8 cellular contexts compared by ENCODE assay signal in the genomic region with DNA sequence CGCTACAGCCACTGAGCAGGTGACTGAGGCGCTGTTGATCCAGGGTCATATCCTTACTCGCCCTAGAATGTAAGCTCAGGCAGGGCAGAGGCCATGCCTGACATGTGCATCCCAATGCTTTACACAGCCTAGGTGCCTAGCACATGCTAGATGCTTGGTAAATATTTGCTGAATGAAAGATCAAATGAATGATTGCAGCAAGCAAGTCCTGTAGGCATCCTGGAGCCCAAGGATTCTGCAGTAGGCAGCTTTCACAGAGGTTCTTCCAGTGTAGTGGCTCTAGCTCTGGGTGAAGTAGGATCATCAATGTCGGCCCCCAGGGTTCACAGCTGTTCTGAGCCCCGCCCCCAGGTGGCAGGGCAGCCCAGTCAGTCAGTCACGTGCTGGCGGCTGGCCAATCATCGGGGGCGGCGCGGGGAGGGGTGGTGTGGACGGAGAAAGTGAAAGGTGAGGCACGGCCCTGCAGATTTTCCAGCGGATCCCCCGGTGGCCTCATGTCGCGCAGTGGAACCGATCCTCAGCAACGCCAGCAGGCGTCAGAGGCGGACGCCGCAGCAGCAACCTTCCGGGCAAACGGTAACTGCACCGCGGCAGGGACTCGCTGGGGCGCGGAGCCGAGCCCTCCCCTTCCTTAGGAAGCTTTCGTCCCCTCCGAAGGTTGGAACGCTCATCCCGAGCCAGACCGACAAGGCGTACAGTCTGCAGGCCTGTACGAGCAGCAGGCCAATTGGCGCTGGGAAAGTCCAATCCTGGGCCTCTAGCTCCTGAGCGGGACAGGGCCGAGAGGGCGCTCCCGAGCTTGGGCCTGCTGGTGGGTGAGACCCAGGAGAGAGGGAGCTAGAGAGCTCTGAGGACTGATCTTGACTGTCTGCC. TPM values are rescaled to one million over a fixed set of nuclear protein-coding genes. Genes with fewer than 3 reads are reported as not detected.
DNase-seq lines count a peak whose midpoint lies in the region; ATAC-seq and TF ChIP-seq lines count a peak whose summit lies in the region.

Gene GALT, plus strand, starts transcription at position 465 of the 873 bp plus-strand sequence. Its CDS starts 30 bp downstream, at position 495.

- H3K27ac Mint-ChIP-seq in T-helper 2 cell treated with Interferon-gamma antibody and Interleukin-4, amounts not matched to agents 5 μg/mL and 100 μg/mL, for 36 hours: peak within 1 kb of the TSS; percentile 83

- H3K36me3 ChIP-seq in ascending aorta (peaks cover 17 to 21% of the 10 kb centered on the region in 2 donors), rectal smooth muscle tissue (ENCODE audit: control insufficient read depth, insufficient read depth, low read length) (peaks cover 14% of the 10 kb centered on the region), vagina (peaks cover 0 to 15% of the 10 kb centered on the region in 2 donors)

- peak in 1 of 2 donors; percentile 19 for TF ChIP-seq POLR2A in vagina (IDR thresholded peaks at IDR 0.05)

- peak; percentile 26 to 51 (median 35) for TF ChIP-seq CTCF in ascending aorta (IDR thresholded peaks at IDR 0.05)
- TF ChIP-seq CTCF in vagina (IDR thresholded peaks at IDR 0.05): peak in 2 of 3 experiments; percentile 42 to 48

- peaks cover 23% of the 10 kb centered on the region for H3K4me1 Mint-ChIP-seq in T-helper 2 cell treated with Interferon-gamma antibody and Interleukin-4, amounts not matched to agents 5 μg/mL and 100 μg/mL, for 36 hours (ENCODE audit: low read depth)

- H3K9ac ChIP-seq in rectal smooth muscle tissue (ENCODE audit: low read length): peak within 1 kb of the TSS; percentile 36

- H3K36me3 Mint-ChIP-seq in T-helper 2 cell treated with Interferon-gamma antibody and Interleukin-4, amounts not matched to agents 5 μg/mL and 100 μg/mL, for 36 hours (ENCODE audit: low read depth): peaks cover 38% of the 10 kb centered on the region

- H3K4me3 ChIP-seq in ascending aorta (peak within 1 kb of the TSS; percentile 69 to 80), right cardiac atrium (ENCODE audit: low read length) (peak within 1 kb of the TSS; percentile 66), rectal smooth muscle tissue (ENCODE audit: low read length) (peak within 1 kb of the TSS; percentile 77), vagina (peak within 1 kb of the TSS; percentile 76 to 89)

- ATAC-seq in GM18502 (IDR thresholded peaks at IDR 0.05; ENCODE audit: poor library complexity, unreplicated experiment) (peak; percentile 88), HG02938 (IDR thresholded peaks at IDR 0.05; ENCODE audit: unreplicated experiment) (peak; percentile 75), right cardiac atrium (peak; percentile 84 to 89)

- DNase-seq in NCI-H1694 treated with DMSO at 0.1 percent for 48 hours (lab: John Stamatoyannopoulos, UW) (peak; percentile 80), ascending aorta (ENCODE audit: low spot score in 2 of 2) (peak; percentile 90 to 97), right cardiac atrium (peak; percentile 94 to 99 (median 98)), vagina (ENCODE audit: extremely low spot score in 2 of 2) (no peak)
- DNase-seq in T-helper 2 cell treated with Interferon-gamma antibody and Interleukin-4, amounts not matched to agents 5 μg/mL and 100 μg/mL, for 36 hours (ENCODE audit: low spot score): peak; percentile 95

- intact Hi-C loops in ascending aorta (cut with DNase I) (loop anchor here (1.0 to 5.0 kb wide), 4 partner anchors 9 to 516 kb away; partner anchors contain the start of genes DCTN3, SIGMAR1 and UNC13B), right cardiac atrium (cut with DNase I) (no loop called here), vagina (cut with DNase I) (no loop called here)

- WGBS in right cardiac atrium: 5% methylated on average over 43 of the region's 43 CpGs

- peak within 1 kb of the TSS; percentile 94 for H3K4me3 Mint-ChIP-seq in T-helper 2 cell treated with Interferon-gamma antibody and Interleukin-4, amounts not matched to agents 5 μg/mL and 100 μg/mL, for 36 hours

- no peaks in the 10 kb centered on the region for H3K27me3 Mint-ChIP-seq in T-helper 2 cell treated with Interferon-gamma antibody and Interleukin-4, amounts not matched to agents 5 μg/mL and 100 μg/mL, for 36 hours (ENCODE audit: low read depth)

- H3K9me3 ChIP-seq in ascending aorta (no peaks in the 10 kb centered on the region), right cardiac atrium (ENCODE audit: control insufficient read depth, low read length) (no peaks in the 10 kb centered on the region), vagina (no peaks in the 10 kb centered on the region)

- H3K9me3 Mint-ChIP-seq in T-helper 2 cell treated with Interferon-gamma antibody and Interleukin-4, amounts not matched to agents 5 μg/mL and 100 μg/mL, for 36 hours: no peaks in the 10 kb centered on the region

- no peaks in the 10 kb centered on the region for H3K27me3 ChIP-seq in ascending aorta
- no peaks in the 10 kb centered on the region for H3K27me3 ChIP-seq in right cardiac atrium (ENCODE audit: control insufficient read depth, insufficient read depth)
- H3K27me3 ChIP-seq in rectal smooth muscle tissue (ENCODE audit: control insufficient read depth, insufficient read depth, low read length): no peaks in the 10 kb centered on the region
- no peaks in the 10 kb centered on the region for H3K27me3 ChIP-seq in vagina

- H3K4me1 ChIP-seq in ascending aorta (peaks cover 17 to 26% of the 10 kb centered on the region in 2 donors), right cardiac atrium (ENCODE audit: control insufficient read depth, insufficient read depth, low read length) (peaks cover 13% of the 10 kb centered on the region), rectal smooth muscle tissue (ENCODE audit: control insufficient read depth, insufficient read depth, low read length) (peaks cover 21% of the 10 kb centered on the region), vagina (peaks cover 27% of the 10 kb centered on the region)

- peak within 1 kb of the TSS; percentile 80 to 83 for H3K27ac ChIP-seq in ascending aorta
- H3K27ac ChIP-seq in right cardiac atrium (ENCODE audit: low read length): peak within 1 kb of the TSS; percentile 90
- H3K27ac ChIP-seq in rectal smooth muscle tissue (ENCODE audit: low read depth, low read length): peak within 1 kb of the TSS; percentile 84
- peak within 1 kb of the TSS; percentile 71 for H3K27ac ChIP-seq in vagina

RNA-seq across cellular contexts. Expression of gene GALT, which starts in this region (rescaled TPM):
- total RNA-seq in ascending aorta (28.3 TPM), right cardiac atrium (10 to 100 TPM; 37.3 to 71.2 (median 66.3) TPM), vagina (52.5 TPM)
- polyA plus RNA-seq in right cardiac atrium: 57.1 TPM

Comparison
In these comparisons a context has a peak if more than half of its experiments do, and no peak if none do; other contexts are left out.
1. DNase-seq: peak in NCI-H1694 treated with DMSO at 0.1 percent for 48 hours (single experiment), T-helper 2 cell treated with Interferon-gamma antibody and Interleukin-4, amounts not matched to agents 5 μg/mL and 100 μg/mL, for 36 hours (single experiment), ascending aorta (2 of 2) and right cardiac atrium (3 of 3); none in vagina (0 of 2).
2. Peak in every context shown above with its lines, with median percentiles within 50 percentile points of each other: ATAC-seq, H3K27ac ChIP-seq and H3K4me3 ChIP-seq.